In genomic region chr17:11704041-11704440, GRCh38 we compare ENCODE assay signal across 8 cellular contexts.
"Had no signal": no experiment of that assay in that cellular context is flagged by ENCODE, and none has a peak within 500 bp of the region (broad histone marks: within the 10 kb centered on the region; RNA-seq: fewer than 3 reads in every experiment).

No MANE protein-coding gene starts in this region.

- H3K27ac Mint-ChIP-seq: GM23338, HFFc6 had no signal

- H3K9me3 ChIP-seq: HAP-1 had no signal

- H3K4me3 Mint-ChIP-seq: GM23338, HFFc6 had no signal

- ATAC-seq: GM23338, HCT116 had no signal

- DNase-seq: GM23248, GOT3, H7, HCEC 1CT, HFFc6 had no signal

- H3K27ac ChIP-seq: GM23248 had no signal

- H2AFZ ChIP-seq: GM23248, GM23338 had no signal

- H3K36me3 ChIP-seq: HAP-1 had no signal

- H3K4me1 Mint-ChIP-seq: GM23338 had no signal

- H3K4me1 ChIP-seq: HAP-1 had no signal

- H3K4me2 ChIP-seq: GM23338 had no signal

- H3K9ac ChIP-seq: GM23248 had no signal

- H3K4me3 ChIP-seq: GM23248, GM23338, HAP-1 had no signal
